Comparison of ENCODE assay signal across 8 cellular contexts in the genomic region with DNA sequence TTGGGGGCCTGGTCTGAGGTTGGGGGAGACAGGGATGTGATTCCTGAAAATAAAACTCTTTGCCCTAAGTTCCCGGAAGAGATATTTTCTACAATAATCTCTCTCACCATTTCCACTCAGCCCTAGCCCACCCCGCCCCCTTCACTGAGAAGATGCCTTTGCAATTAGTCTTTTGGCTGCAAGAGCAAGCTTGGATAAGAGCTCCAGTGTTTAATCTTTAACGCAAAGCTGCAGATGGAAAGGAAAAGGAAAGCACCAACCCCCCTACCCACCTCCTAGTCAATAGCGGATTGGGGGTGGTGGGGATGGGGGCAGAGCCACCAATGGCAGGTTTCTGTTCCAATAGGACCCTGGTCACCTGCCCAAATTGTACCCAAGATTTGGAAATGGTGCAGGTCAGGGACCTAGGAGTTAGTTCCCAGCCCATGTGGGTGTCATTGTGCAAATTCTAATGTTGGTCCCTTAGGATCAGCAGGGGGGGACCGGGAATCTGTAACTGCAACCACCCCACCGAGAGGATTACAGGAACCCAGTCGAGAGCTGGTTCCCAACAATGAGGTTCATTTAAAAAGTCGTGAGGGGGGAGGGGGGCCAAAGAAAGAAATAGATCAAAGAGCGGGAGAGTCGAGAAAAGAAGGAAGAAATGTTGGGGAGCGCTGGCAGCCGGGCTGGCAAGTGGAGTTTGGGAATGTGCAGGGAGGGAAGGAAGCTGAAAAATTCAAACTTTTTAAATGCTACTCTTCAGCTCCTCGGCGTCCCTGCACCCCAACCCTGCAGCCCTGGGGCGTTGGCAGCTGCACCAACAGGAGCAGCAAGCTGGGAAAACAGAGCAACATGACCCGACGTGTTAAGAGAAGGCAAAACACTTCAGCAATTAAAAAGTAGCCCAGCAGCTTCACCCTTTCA. TPM values are rescaled to one million over a fixed set of nuclear protein-coding genes. Genes with fewer than 3 reads are reported as not detected.
DNase-seq lines count a peak whose midpoint lies in the region; ATAC-seq and TF ChIP-seq lines count a peak whose summit lies in the region.

No MANE protein-coding gene starts in this region.

- peaks cover 9% of the 10 kb centered on the region for H3K79me1 ChIP-seq in neuronal stem cell (ENCODE audit: low read depth, low read length)

- H3K79me2 ChIP-seq in SK-N-SH (ENCODE audit: insufficient read depth) (peaks cover 25% of the 10 kb centered on the region), SU-DHL-6 (ENCODE audit: insufficient read depth, low read length) (peaks cover 39% of the 10 kb centered on the region)

- POLR2A ChIA-PET in SK-N-SH (lab: Yijun Ruan, JAX) = no interaction called here

- no peak overlapping the region for H2BK5ac ChIP-seq in neuronal stem cell (ENCODE audit: low read length)

- H3K27me3 ChIP-seq in SK-N-SH (ENCODE audit: insufficient read depth) (no peaks in the 10 kb centered on the region), SU-DHL-6 (ENCODE audit: low read length) (no peaks in the 10 kb centered on the region), esophagus squamous epithelium (no peaks in the 10 kb centered on the region), neuronal stem cell (ENCODE audit: control insufficient read depth in 3 of 3, insufficient read depth in 3 of 3, low read depth in 1 of 3, low read length in 3 of 3) (no peaks in the 10 kb centered on the region)

- H3K4me1 ChIP-seq in SK-N-SH (ENCODE audit: control insufficient read depth in 1 of 2, insufficient read depth in 2 of 2, low read depth in 1 of 2, low read length in 1 of 2) (peaks cover 10 to 26% of the 10 kb centered on the region in 2 experiments), esophagus squamous epithelium (peaks cover 17 to 49% (median 20%) of the 10 kb centered on the region in 3 donors), neuronal stem cell (ENCODE audit: control insufficient read depth in 2 of 2, insufficient read depth in 1 of 2, low read depth in 1 of 2, low read length in 2 of 2) (peaks cover 15 to 26% of the 10 kb centered on the region in 2 donors)

- H2AK5ac ChIP-seq in neuronal stem cell (ENCODE audit: low read depth, low read length) = no peak overlapping the region

- DNase-seq in SK-N-SH = no peak
- DNase-seq in esophagus squamous epithelium (lab: John Stamatoyannopoulos, UW) = no peak
- no peak for DNase-seq in neuronal stem cell (ENCODE audit: low spot score)
- no peak for DNase-seq in SKM-1 (lab: John Stamatoyannopoulos, UW; ENCODE audit: unreplicated experiment)
- no peak for DNase-seq in activated gamma-delta T cell (lab: John Stamatoyannopoulos, UW)

- no peak overlapping the region for H3K23ac ChIP-seq in neuronal stem cell (ENCODE audit: low read depth, low read length, poor library complexity)

- intact Hi-C loops in esophagus squamous epithelium (cut with DNase I) = no loop called here

- no peak overlapping the region for H4K91ac ChIP-seq in neuronal stem cell (ENCODE audit: low read depth, low read length, poor library complexity)

- H3K9me2 ChIP-seq in SK-N-SH = no peaks in the 10 kb centered on the region
- H3K9me2 ChIP-seq in SU-DHL-6 (replicated peaks; ENCODE audit: insufficient read depth, low read length) = no peaks in the 10 kb centered on the region

- H2BK12ac ChIP-seq in neuronal stem cell (ENCODE audit: low read length) = no peak overlapping the region

- no peak overlapping the region for H2BK15ac ChIP-seq in neuronal stem cell (ENCODE audit: low read length)

- no peak for TF ChIP-seq RAD21 in SK-N-SH (IDR thresholded peaks at IDR 0.05; ENCODE audit: low read length)

- H3F3A ChIP-seq in SK-N-SH (replicated peaks; ENCODE audit: insufficient read depth) (peaks cover 46% of the 10 kb centered on the region), SU-DHL-6 (ENCODE audit: insufficient read depth) (peaks cover 89% of the 10 kb centered on the region)

- H3K36me3 ChIP-seq in SK-N-SH (replicated peaks in 1 of 2; ENCODE audit: control insufficient read depth in 1 of 2, insufficient read depth in 2 of 2, low read length in 1 of 2) (peaks cover 3% of the 10 kb centered on the region in 2 experiments), SU-DHL-6 (ENCODE audit: low read length) (peaks cover 46% of the 10 kb centered on the region), esophagus squamous epithelium (peaks cover 11 to 51% (median 15%) of the 10 kb centered on the region in 3 donors), neuronal stem cell (replicated peaks in 1 of 2; ENCODE audit: control insufficient read depth in 2 of 2, insufficient read depth in 2 of 2, low read length in 2 of 2) (peaks cover 25 to 56% of the 10 kb centered on the region in 2 donors)

- no peak overlapping the region for H4K8ac ChIP-seq in neuronal stem cell (ENCODE audit: low read depth, low read length)

- H3K4ac ChIP-seq in neuronal stem cell (ENCODE audit: low read length) = no peak overlapping the region

- H3K4me2 ChIP-seq in SK-N-SH = peak overlapping the region; percentile 68
- H3K4me2 ChIP-seq in SU-DHL-6 (ENCODE audit: low read depth, low read length, poor library complexity, severe bottlenecking) = peak overlapping the region; percentile 98
- peak overlapping the region; percentile 73 for H3K4me2 ChIP-seq in neuronal stem cell (ENCODE audit: insufficient read depth, low read length, poor library complexity, severe bottlenecking)

- H4K20me1 ChIP-seq in SK-N-SH (ENCODE audit: insufficient read depth) (no peaks in the 10 kb centered on the region), SU-DHL-6 (ENCODE audit: low read depth, low read length) (peaks cover 33% of the 10 kb centered on the region)

- peak in 1 of 4 donors; percentile 0 for TF ChIP-seq POLR2A in esophagus squamous epithelium (IDR thresholded peaks at IDR 0.05)

- ATAC-seq in SK-N-SH treated with all-trans-retinoic acid at 6 μM for 48 hours (no peak), GM18909 (IDR thresholded peaks at IDR 0.05; ENCODE audit: poor library complexity, unreplicated experiment) (no peak)

- TF ChIP-seq EP300 in SK-N-SH (IDR thresholded peaks at IDR 0.05; ENCODE audit: borderline replicate concordance in 1 of 2, low read depth in 1 of 2, low read length in 1 of 2) = peak in 1 of 2 experiments; percentile 51; a peak in 1 of 4 replicates

- no peak overlapping the region for H2BK120ac ChIP-seq in neuronal stem cell (ENCODE audit: low read depth, low read length)

- TF ChIP-seq CTCF in SK-N-SH (IDR thresholded peaks at IDR 0.05) (no peak), SU-DHL-6 (IDR thresholded peaks at IDR 0.05; ENCODE audit: insufficient read depth, low read length, poor library complexity, severe bottlenecking) (no peak), esophagus squamous epithelium (IDR thresholded peaks at IDR 0.05) (no peak)

- CTCF ChIA-PET in SK-N-SH (lab: Yijun Ruan, JAX) = interaction anchor here (0.9 to 10.4 kb wide), 10 partner anchors 18 to 848 kb away, joined by 3 to 160 read pairs (median 3); no protein-coding TSS in a partner anchor

- 60% methylated on average over 17 of the region's 17 CpGs for WGBS in SK-N-SH (ENCODE audit: low lambda C conversion rate)
- 0% methylated on average over 15 to 16 of the region's 17 CpGs for WGBS in esophagus squamous epithelium, 2 donors
- no CpG with 5 or more reads among the region's 17 CpGs for WGBS in neuronal stem cell (ENCODE audit: extremely low coverage in 2 of 2, insufficient read length in 2 of 2, insufficient replicate concordance in 1 of 2), 2 donors

- no peak overlapping the region for H3K14ac ChIP-seq in neuronal stem cell (ENCODE audit: low read length)

- H2AFZ ChIP-seq in SK-N-SH (ENCODE audit: low read depth) (peak overlapping the region; percentile 27; the same call in 1 of the 2 replicates), SU-DHL-6 (ENCODE audit: low read depth, low read length, severe bottlenecking) (no peak overlapping the region), neuronal stem cell (ENCODE audit: low read length) (no peak overlapping the region)

- H3K27ac ChIP-seq in SK-N-SH (ENCODE audit: low read depth in 2 of 2, low read length in 1 of 2) (peak overlapping the region; percentile 11 to 66; a peak in 3 of 4 replicates), SU-DHL-6 (ENCODE audit: low read depth, low read length) (peak overlapping the region; percentile 98), esophagus squamous epithelium (peak overlapping the region; percentile 95 to 100 (median 99)), neuronal stem cell (replicated peaks; ENCODE audit: low read length) (peak overlapping the region; percentile 99)

- H3K9me3 ChIP-seq in SK-N-SH = no peaks in the 10 kb centered on the region
- H3K9me3 ChIP-seq in SU-DHL-6 (ENCODE audit: insufficient read depth, low read length) = no peaks in the 10 kb centered on the region
- no peaks in the 10 kb centered on the region for H3K9me3 ChIP-seq in esophagus squamous epithelium
- H3K9me3 ChIP-seq in neuronal stem cell (replicated peaks in 1 of 2; ENCODE audit: control insufficient read depth in 2 of 2, insufficient read depth in 1 of 2, low read depth in 1 of 2, low read length in 2 of 2) = peaks cover 0 to 6% of the 10 kb centered on the region in 2 donors

- peak overlapping the region; percentile 46 to 52; a peak in 3 of 4 replicates for H3K4me3 ChIP-seq in SK-N-SH (ENCODE audit: low read depth in 2 of 2, low read length in 1 of 2)
- peak overlapping the region; percentile 99 for H3K4me3 ChIP-seq in SU-DHL-6 (ENCODE audit: insufficient read depth, low read length, poor library complexity, severe bottlenecking)
- H3K4me3 ChIP-seq in esophagus squamous epithelium = peak overlapping the region; percentile 69 to 95 (median 86)
- peak overlapping the region; percentile 92 to 99 for H3K4me3 ChIP-seq in neuronal stem cell (ENCODE audit: low read length in 2 of 2)

- H3K18ac ChIP-seq in neuronal stem cell (ENCODE audit: low read length) = peak overlapping the region; percentile 81

- H3K9ac ChIP-seq in SK-N-SH (peak overlapping the region; percentile 14; the same call in 1 of the 2 replicates), SU-DHL-6 (ENCODE audit: low read length) (peak overlapping the region; percentile 99), neuronal stem cell (ENCODE audit: low read depth, low read length, poor library complexity) (peak overlapping the region; percentile 64)

TF ChIP-seq in SK-N-SH, 30 proteins besides CTCF, POLR2A, EP300 and RAD21 (continues in another document):
- TF ChIP-seq FOXJ3 (CRISPR knock-in tag; IDR thresholded peaks at IDR 0.05) (no peak), RFX5 (IDR thresholded peaks at IDR 0.05; ENCODE audit: low read length) (no peak), FOSL2 (IDR thresholded peaks at IDR 0.05; ENCODE audit: borderline replicate concordance, low read depth) (peak; percentile 44; the same call in 1 of the 2 replicates)

RNA-seq across cellular contexts. Expression of a gene that starts 1.5 kb away (rescaled TPM):
- 8.8 and 16.5 TPM in 2 replicates for polyA plus RNA-seq in SK-N-SH (2012; rRNA removed)
- 8.1 and 13.9 TPM in 2 replicates for polyA plus RNA-seq in SK-N-SH (2012; cell fraction: cytosol; rRNA removed)
- polyA plus RNA-seq in SK-N-SH (2012; cell fraction: nucleus; rRNA removed) = 27.3 and 37.3 TPM in 2 replicates
- 100 to 1,000 TPM in 3 of 4 donors, 10 to 100 TPM in 1; 75.4 to 364 (median 152) TPM for total RNA-seq in esophagus squamous epithelium
- polyA plus RNA-seq in neuronal stem cell (2013, experiment 1 of 2) = 270 TPM
- 294 TPM for polyA plus RNA-seq in neuronal stem cell (2013, experiment 2 of 2)

Comparison
In these comparisons a context has a peak if more than half of its experiments do, and no peak if none do; other contexts are left out.
1. H3K27ac ChIP-seq: peak in every context shown above with its lines; median percentile 99 in esophagus squamous epithelium; 99 in neuronal stem cell; 98 in SU-DHL-6; 38 in SK-N-SH.
2. H3K4me3 ChIP-seq: peak in every context shown above with its lines; median percentile 99 in SU-DHL-6; 96 in neuronal stem cell; 86 in esophagus squamous epithelium; 49 in SK-N-SH.
3. H3K9ac ChIP-seq: peak in every context shown above with its lines; median percentile 99 in SU-DHL-6; 64 in neuronal stem cell; 14 in SK-N-SH.